ENCODE assay signal across 9 cellular contexts in genomic region chr6:84422380-84422968, GRCh38.
DNase-seq lines count a peak whose midpoint lies in the region; ATAC-seq, FAIRE-seq and TF ChIP-seq lines count a peak whose summit lies in the region.
"Had no signal": no experiment of that assay in that cellular context is flagged by ENCODE, and none has a peak within 500 bp of the region (broad histone marks: within the 10 kb centered on the region; RNA-seq: fewer than 3 reads in every experiment).

No MANE protein-coding gene starts in this region.

- H3K4me3 Mint-ChIP-seq in progenitor cell of endocrine pancreas (ENCODE audit: low read depth): no peak overlapping the region

- H3K27me3 Mint-ChIP-seq in progenitor cell of endocrine pancreas: peaks cover 35% of the 10 kb centered on the region

- H3K36me3 Mint-ChIP-seq in progenitor cell of endocrine pancreas (ENCODE audit: insufficient read depth): no peaks in the 10 kb centered on the region

- peak; percentile 29 for DNase-seq in A172 (ENCODE audit: low spot score)
- peak; percentile 2 for DNase-seq in GM12891 (ENCODE audit: insufficient read length, low spot score)
- peak; percentile 19 for DNase-seq in SKM-1 (lab: John Stamatoyannopoulos, UW; ENCODE audit: unreplicated experiment)
- DNase-seq in foreskin keratinocyte: peak in 1 of 2 donors; percentile 16
- DNase-seq in progenitor cell of endocrine pancreas (ENCODE audit: low spot score, unreplicated experiment): peak; percentile 76
- DNase-seq in middle frontal gyrus (ENCODE audit: extremely low spot score, low spot score): no peak

- peak; percentile 75 for ATAC-seq in HG03378 (IDR thresholded peaks at IDR 0.05; ENCODE audit: unreplicated experiment)
- ATAC-seq in foreskin keratinocyte: peak; percentile 62
- no peak for ATAC-seq in GM21515 (IDR thresholded peaks at IDR 0.05; ENCODE audit: unreplicated experiment)

- FAIRE-seq in GM12891 (lab: Jason Lieb, UNC): no peak

- no peaks in the 10 kb centered on the region for H3K9me3 Mint-ChIP-seq in progenitor cell of endocrine pancreas (ENCODE audit: low read depth)

- peaks cover 14% of the 10 kb centered on the region for H3K4me1 Mint-ChIP-seq in progenitor cell of endocrine pancreas (ENCODE audit: low read depth)

- H3K27ac ChIP-seq in foreskin keratinocyte: no peak overlapping the region
- H3K27ac ChIP-seq: uterus had no signal

- no peak overlapping the region for H3K27ac Mint-ChIP-seq in progenitor cell of endocrine pancreas

- H3K4me1 ChIP-seq in foreskin keratinocyte: peaks cover 5% of the 10 kb centered on the region
- H3K4me1 ChIP-seq: uterus had no signal

- H3K27me3 ChIP-seq in foreskin keratinocyte: no peaks in the 10 kb centered on the region
- H3K27me3 ChIP-seq: uterus had no signal

- TF ChIP-seq CTCF in foreskin keratinocyte (conservative IDR thresholded peaks at IDR 0.05) (peak; percentile 57), progenitor cell of endocrine pancreas (IDR thresholded peaks at IDR 0.05; ENCODE audit: unreplicated experiment) (peak; percentile 93)

- no peak for TF ChIP-seq POLR2A in GM12891 (IDR thresholded peaks at IDR 0.05; ENCODE audit: low read depth, low read length)

TF ChIP-seq in GM12891, 5 proteins besides CTCF, POLR2A, EP300 and RAD21:
- TF ChIP-seq POLR2AphosphoS5 (IDR thresholded peaks at IDR 0.05; ENCODE audit: low read depth, low read length) (no peak), POU2F2 (IDR thresholded peaks at IDR 0.05; ENCODE audit: low read depth, low read length) (no peak), TAF1 (IDR thresholded peaks at IDR 0.05; ENCODE audit: low read depth, low read length) (no peak), SPI1 (IDR thresholded peaks at IDR 0.05; ENCODE audit: low read depth, low read length) (no peak), PAX5 (IDR thresholded peaks at IDR 0.05; ENCODE audit: insufficient read depth, low read length, severe bottlenecking) (no peak)
